In the genomic region with DNA sequence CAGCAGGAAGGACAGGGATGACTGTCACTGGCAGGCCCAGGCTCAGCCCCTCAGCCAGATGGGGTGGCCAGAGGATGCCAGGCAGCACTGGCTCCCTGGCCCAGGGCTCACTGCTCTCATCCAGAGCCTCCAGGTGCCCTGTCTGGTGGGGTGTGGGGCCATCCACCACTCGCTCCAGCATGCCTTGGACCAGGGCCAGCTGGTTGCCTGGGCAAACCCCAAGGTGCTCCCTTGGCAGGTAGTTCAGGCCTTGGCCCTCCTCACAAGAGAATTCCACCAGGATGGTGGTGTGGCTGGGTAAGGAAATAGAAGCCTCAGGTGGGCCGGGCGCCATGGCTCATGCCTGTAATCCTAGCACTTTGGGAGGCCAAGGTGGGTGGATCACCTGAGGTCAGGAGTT, we compare ENCODE assay signal across 26 cellular contexts.
"Had no signal": no experiment of that assay in that cellular context is flagged by ENCODE, and none has a peak within 500 bp of the region (broad histone marks: within the 10 kb centered on the region; RNA-seq: fewer than 3 reads in every experiment).

No MANE protein-coding gene starts in this region.

- H3K27me3 ChIP-seq: neutrophil, pancreas, suprapubic skin, uterus had no signal

- H3K9me3 Mint-ChIP-seq: memory B cell; naive thymus-derived CD4-positive, alpha-beta T cell; nephron; neural crest cell; stimulated activated effector memory CD8-positive, alpha-beta T cell treated with anti-CD3 and anti-CD28 coated beads, Interleukin-12 subunit alpha, Interleukin-12 subunit beta, amount 100 ng/mL, for 72 hours; stimulated activated naive CD8-positive, alpha-beta T cell treated with anti-CD3 and anti-CD28 coated beads, Interleukin-15, Interleukin-2, amounts not matched to agents 100 ng/mL and 50 ng/mL, for 24 hours had no signal

- DNase-seq: hypothalamus; immature natural killer cell; left ventricle myocardium inferior; midbrain; naive thymus-derived CD4-positive, alpha-beta T cell; occipital lobe; retina; right cardiac atrium; stimulated activated CD4-positive, alpha-beta T cell treated with anti-CD3 and anti-CD28 coated beads, Interleukin-4, amount 100 ng/mL, for 24 hours; stimulated activated naive CD4-positive, alpha-beta T cell; tibial artery; trophoblast cell; uterus had no signal

- H3K4me3 ChIP-seq: left ventricle myocardium inferior, mucosa of descending colon, pancreas, prostate gland, skin epidermis, suprapubic skin, thoracic aorta, tibial artery, uterus had no signal

- ATAC-seq: mucosa of descending colon; naive thymus-derived CD4-positive, alpha-beta T cell; pancreas; right cardiac atrium; sciatic nerve; stimulated activated effector memory CD8-positive, alpha-beta T cell treated with anti-CD3 and anti-CD28 coated beads, Interleukin-12 subunit alpha, Interleukin-12 subunit beta, amount 100 ng/mL, for 72 hours had no signal

- H3K36me3 ChIP-seq: left ventricle myocardium inferior, neutrophil, pancreas, prostate gland, suprapubic skin, thoracic aorta, tibial artery, uterus had no signal

- H3K27ac ChIP-seq: left ventricle myocardium inferior, neutrophil, pancreas, prostate gland, skin epidermis, suprapubic skin, thoracic aorta, tibial artery, uterus had no signal

- H3K36me3 Mint-ChIP-seq: immature natural killer cell; memory B cell; naive thymus-derived CD4-positive, alpha-beta T cell; stimulated activated effector memory CD8-positive, alpha-beta T cell treated with anti-CD3 and anti-CD28 coated beads, Interleukin-12 subunit alpha, Interleukin-12 subunit beta, amount 100 ng/mL, for 72 hours had no signal

- H3K27me3 Mint-ChIP-seq: memory B cell had no signal

- H3K4me1 ChIP-seq: left ventricle myocardium inferior, pancreas, prostate gland, suprapubic skin, tibial artery, uterus had no signal

- H3K27ac Mint-ChIP-seq: immature natural killer cell; memory B cell; naive thymus-derived CD4-positive, alpha-beta T cell; nephron; stimulated activated effector memory CD8-positive, alpha-beta T cell treated with anti-CD3 and anti-CD28 coated beads, Interleukin-12 subunit alpha, Interleukin-12 subunit beta, amount 100 ng/mL, for 72 hours; stimulated activated naive CD8-positive, alpha-beta T cell treated with anti-CD3 and anti-CD28 coated beads, Interleukin-15, Interleukin-2, amounts not matched to agents 100 ng/mL and 50 ng/mL, for 24 hours had no signal

- H3K4me1 Mint-ChIP-seq: immature natural killer cell; memory B cell; naive thymus-derived CD4-positive, alpha-beta T cell; nephron; neural crest cell; stimulated activated effector memory CD8-positive, alpha-beta T cell treated with anti-CD3 and anti-CD28 coated beads, Interleukin-12 subunit alpha, Interleukin-12 subunit beta, amount 100 ng/mL, for 72 hours had no signal

- H3K9me3 ChIP-seq: left ventricle myocardium inferior, mucosa of descending colon, neutrophil, pancreas, prostate gland, suprapubic skin, thoracic aorta, tibial artery, uterus had no signal

- H3K4me3 Mint-ChIP-seq: immature natural killer cell; memory B cell; naive thymus-derived CD4-positive, alpha-beta T cell; nephron; neural crest cell; stimulated activated effector memory CD8-positive, alpha-beta T cell treated with anti-CD3 and anti-CD28 coated beads, Interleukin-12 subunit alpha, Interleukin-12 subunit beta, amount 100 ng/mL, for 72 hours; stimulated activated naive CD8-positive, alpha-beta T cell treated with anti-CD3 and anti-CD28 coated beads, Interleukin-15, Interleukin-2, amounts not matched to agents 100 ng/mL and 50 ng/mL, for 24 hours had no signal
